10 cellular contexts compared by ENCODE assay signal in genomic region chr6:47698342-47698787, GRCh38. TPM values are rescaled to one million over a fixed set of nuclear protein-coding genes. Genes with fewer than 3 reads are reported as not detected.
A peak's percentile ranks its signal among the peaks of the same experiment; 100 is the strongest.
DNase-seq lines count a peak whose midpoint lies in the region; ATAC-seq and TF ChIP-seq lines count a peak whose summit lies in the region.
"Had no signal": no experiment of that assay in that cellular context is flagged by ENCODE, and none has a peak within 500 bp of the region (broad histone marks: within the 10 kb centered on the region; RNA-seq: fewer than 3 reads in every experiment).

A gene with protein sequence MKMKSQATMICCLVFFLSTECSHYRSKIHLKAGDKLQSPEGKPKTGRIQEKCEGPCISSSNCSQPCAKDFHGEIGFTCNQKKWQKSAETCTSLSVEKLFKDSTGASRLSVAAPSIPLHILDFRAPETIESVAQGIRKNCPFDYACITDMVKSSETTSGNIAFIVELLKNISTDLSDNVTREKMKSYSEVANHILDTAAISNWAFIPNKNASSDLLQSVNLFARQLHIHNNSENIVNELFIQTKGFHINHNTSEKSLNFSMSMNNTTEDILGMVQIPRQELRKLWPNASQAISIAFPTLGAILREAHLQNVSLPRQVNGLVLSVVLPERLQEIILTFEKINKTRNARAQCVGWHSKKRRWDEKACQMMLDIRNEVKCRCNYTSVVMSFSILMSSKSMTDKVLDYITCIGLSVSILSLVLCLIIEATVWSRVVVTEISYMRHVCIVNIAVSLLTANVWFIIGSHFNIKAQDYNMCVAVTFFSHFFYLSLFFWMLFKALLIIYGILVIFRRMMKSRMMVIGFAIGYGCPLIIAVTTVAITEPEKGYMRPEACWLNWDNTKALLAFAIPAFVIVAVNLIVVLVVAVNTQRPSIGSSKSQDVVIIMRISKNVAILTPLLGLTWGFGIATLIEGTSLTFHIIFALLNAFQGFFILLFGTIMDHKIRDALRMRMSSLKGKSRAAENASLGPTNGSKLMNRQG (plus strand): TSS chr6:47698580. CDS start chr6:47707246, 8,666 bp downstream.

- no peaks in the 10 kb centered on the region for H3K36me3 Mint-ChIP-seq in immature natural killer cell
- no peaks in the 10 kb centered on the region for H3K36me3 Mint-ChIP-seq in T-helper 17 cell (ENCODE audit: low read depth)
- H3K36me3 Mint-ChIP-seq: WTC11 had no signal

- 65% methylated on average over 5 of the region's 5 CpGs for WGBS in prostate gland

- H3K4me3 ChIP-seq in colonic mucosa (no peak within 1 kb of the TSS), prostate gland (no peak within 1 kb of the TSS)

- intact Hi-C loops in colonic mucosa (cut with DNase I), result no loop called here
- intact Hi-C loops in prostate gland (cut with DNase I), result no loop called here

- H3K27ac Mint-ChIP-seq in immature natural killer cell, result no peak within 1 kb of the TSS
- H3K27ac Mint-ChIP-seq in T-helper 17 cell, result no peak within 1 kb of the TSS
- H3K27ac Mint-ChIP-seq: WTC11 had no signal

- H3K9me3 ChIP-seq in colonic mucosa (no peaks in the 10 kb centered on the region), prostate gland (no peaks in the 10 kb centered on the region), T-helper 17 cell (ENCODE audit: control insufficient read depth, low read length, poor library complexity, severe bottlenecking) (no peaks in the 10 kb centered on the region)

- H3K4me1 ChIP-seq in colonic mucosa (no peaks in the 10 kb centered on the region), prostate gland (replicated peaks) (no peaks in the 10 kb centered on the region)

- no peak for ATAC-seq in T-helper 17 cell
- no peak for ATAC-seq in HG02970 (IDR thresholded peaks at IDR 0.05; ENCODE audit: low FRiP score, unreplicated experiment)
- ATAC-seq: WTC11 had no signal

- DNase-seq in GM03348 (ENCODE audit: low spot score), result peak; percentile 3
- peak; percentile 88 for DNase-seq in M059J (ENCODE audit: low read depth)
- peak; percentile 45 for DNase-seq in colonic mucosa
- DNase-seq in prostate gland (ENCODE audit: low spot score), result peak; percentile 7
- no peak for DNase-seq in immature natural killer cell
- DNase-seq in NCI-H526 treated with DMSO at 0.1 percent for 48 hours (lab: John Stamatoyannopoulos, UW), result no peak
- no peak for DNase-seq in T-helper 17 cell
- DNase-seq: NCI-H446 had no signal

- H3K4me3 Mint-ChIP-seq in immature natural killer cell (no peak within 1 kb of the TSS), T-helper 17 cell (no peak within 1 kb of the TSS)
- H3K4me3 Mint-ChIP-seq: WTC11 had no signal

- H3K9me3 Mint-ChIP-seq in immature natural killer cell, result no peaks in the 10 kb centered on the region
- H3K9me3 Mint-ChIP-seq: WTC11 had no signal

- TF ChIP-seq POLR2A in prostate gland (IDR thresholded peaks at IDR 0.05), result no peak

- H3K27me3 Mint-ChIP-seq in immature natural killer cell (ENCODE audit: low read depth in 3 of 3), result peaks cover 0 to 2% (median 0%) of the 10 kb centered on the region in 3 donors
- no peaks in the 10 kb centered on the region for H3K27me3 Mint-ChIP-seq in T-helper 17 cell

- H3K4me1 Mint-ChIP-seq in immature natural killer cell (no peaks in the 10 kb centered on the region), T-helper 17 cell (peaks cover 2% of the 10 kb centered on the region)

- H3K9ac ChIP-seq in colonic mucosa (ENCODE audit: low read depth in 2 of 2, low read length in 2 of 2), result no peak within 1 kb of the TSS

- H3K27ac ChIP-seq in colonic mucosa, result peak within 1 kb of the TSS; percentile 38
- no peak within 1 kb of the TSS for H3K27ac ChIP-seq in prostate gland

- no peaks in the 10 kb centered on the region for H3K36me3 ChIP-seq in colonic mucosa
- H3K36me3 ChIP-seq in prostate gland, result no peaks in the 10 kb centered on the region

- no peaks in the 10 kb centered on the region for H3K27me3 ChIP-seq in colonic mucosa
- H3K27me3 ChIP-seq in prostate gland (replicated peaks; ENCODE audit: insufficient read depth), result no peaks in the 10 kb centered on the region

- TF ChIP-seq CTCF in colonic mucosa (IDR thresholded peaks at IDR 0.05), result no peak
- no peak for TF ChIP-seq CTCF in prostate gland (IDR thresholded peaks at IDR 0.05)

RNA-seq across cellular contexts. Expression of the gene that starts here (rescaled TPM):
- 0.27 and 0.37 TPM in 2 replicates for total RNA-seq in M059J (2014; rRNA removed; shearing (Covaris generic))
- 1 to 10 TPM; 1.6 to 1.9 TPM for total RNA-seq in colonic mucosa
- under 1 TPM in 1 of 2 donors, not detected in 1; 0.23 TPM for total RNA-seq in prostate gland
- polyA plus RNA-seq in immature natural killer cell, result not detected
- total RNA-seq in T-helper 17 cell, result not detected
- total RNA-seq: WTC11 had no signal

Comparison
In these comparisons a context has a peak if more than half of its experiments do, and no peak if none do; other contexts are left out.
1. Peak in DNase-seq in M059J; RNA of the gene not detected or under 1 TPM.
2. Peak in DNase-seq in prostate gland; RNA of the gene not detected or under 1 TPM.
3. DNase-seq: peak in GM03348 (single experiment) and colonic mucosa (single experiment); none in immature natural killer cell (0 of 3), NCI-H526 treated with DMSO at 0.1 percent for 48 hours (single experiment) and T-helper 17 cell (0 of 3).